Comparison of ENCODE assay signal across 17 cellular contexts in genomic region chr7:151387161-151388006, GRCh38. TPM values are rescaled to one million over a fixed set of nuclear protein-coding genes. Genes with fewer than 3 reads are reported as not detected.
A peak's percentile ranks its signal among the peaks of the same experiment; 100 is the strongest.
DNase-seq lines count a peak whose midpoint lies in the region; ATAC-seq, FAIRE-seq and TF ChIP-seq lines count a peak whose summit lies in the region.
"Had no signal": no experiment of that assay in that cellular context is flagged by ENCODE, and none has a peak within 500 bp of the region (broad histone marks: within the 10 kb centered on the region; RNA-seq: fewer than 3 reads in every experiment).

No MANE protein-coding gene starts in this region.

- WGBS in thyroid gland, 2 donors, result 85 to 89% methylated on average over 18 to 22 of the region's 24 CpGs

- H3K27ac Mint-ChIP-seq in mesothelial cell of epicardium, result peak overlapping the region; percentile 84

- no peak for TF ChIP-seq CTCF in RWPE2 (IDR thresholded peaks at IDR 0.05; ENCODE audit: poor library complexity, severe bottlenecking)
- no peak for TF ChIP-seq CTCF in bronchial epithelial cell (IDR thresholded peaks at IDR 0.05; ENCODE audit: insufficient read depth, low read length, severe bottlenecking)
- TF ChIP-seq CTCF in mesothelial cell of epicardium (IDR thresholded peaks at IDR 0.05; ENCODE audit: unreplicated experiment), result no peak
- no peak for TF ChIP-seq CTCF in thyroid gland (IDR thresholded peaks at IDR 0.05)

- H3K27me3 ChIP-seq in RWPE2 (ENCODE audit: insufficient read depth, poor library complexity, severe bottlenecking) (peaks cover 2% of the 10 kb centered on the region), bronchial epithelial cell (ENCODE audit: control insufficient read depth, insufficient read depth, low read length) (peaks cover 7% of the 10 kb centered on the region), thyroid gland (no peaks in the 10 kb centered on the region)
- H3K27me3 ChIP-seq: BE2C had no signal

- peak; percentile 43 for DNase-seq in RWPE2 (ENCODE audit: low spot score)
- DNase-seq in bronchial epithelial cell (ENCODE audit: low read depth), result no peak
- no peak for DNase-seq in mesothelial cell of epicardium (ENCODE audit: low spot score in 2 of 2, unreplicated experiment in 2 of 2)
- DNase-seq in thyroid gland, result peak; percentile 42 to 43
- DNase-seq in activated T-cell treated with anti-CD3 and anti-CD28 coated beads for 4 hours, result no peak
- no peak for DNase-seq in effector CD4-positive, alpha-beta T cell
- DNase-seq: BE2C; CD4-positive, alpha-beta memory T cell; HCEC 1CT; NCI-H1417; NCI-H2029; NCI-H2171 treated with DMSO at 0.1 percent for 48 hours; NCI-H446 treated with DMSO at 0.1 percent for 48 hours; NCI-H748 treated with DMSO at 0.1 percent for 48 hours; SK-N-SH had no signal

- no peaks in the 10 kb centered on the region for H3K27me3 Mint-ChIP-seq in mesothelial cell of epicardium (ENCODE audit: low read depth)

- peaks cover 36% of the 10 kb centered on the region for H3K36me3 Mint-ChIP-seq in mesothelial cell of epicardium

- H3K9me3 ChIP-seq in RWPE2 (ENCODE audit: severe bottlenecking) (no peaks in the 10 kb centered on the region), thyroid gland (no peaks in the 10 kb centered on the region)
- H3K9me3 ChIP-seq: BE2C, SK-N-SH had no signal

- H3K4me1 Mint-ChIP-seq in mesothelial cell of epicardium, result peaks cover 12% of the 10 kb centered on the region

- H3K27ac ChIP-seq in RWPE2 (ENCODE audit: poor library complexity, severe bottlenecking) (no peak overlapping the region), thyroid gland (peak overlapping the region; percentile 43 to 63 (median 50))

- H3K4me1 ChIP-seq in RWPE2 (ENCODE audit: insufficient read depth, poor library complexity, severe bottlenecking) (no peaks in the 10 kb centered on the region), thyroid gland (peaks cover 17 to 19% of the 10 kb centered on the region in 2 donors)
- H3K4me1 ChIP-seq: BE2C had no signal

- H3K9me3 Mint-ChIP-seq in mesothelial cell of epicardium, result no peaks in the 10 kb centered on the region
- H3K9me3 Mint-ChIP-seq: CD4-positive, alpha-beta memory T cell had no signal

- no peak for TF ChIP-seq POLR2A in thyroid gland (IDR thresholded peaks at IDR 0.05)

- ATAC-seq in RWPE2 (ENCODE audit: low read depth) (no peak), GM21526 (IDR thresholded peaks at IDR 0.05; ENCODE audit: low FRiP score, unreplicated experiment) (no peak)

- peak; percentile 66 for FAIRE-seq in bronchial epithelial cell (lab: Jason Lieb, UNC)

- H3K4me3 ChIP-seq in RWPE2 (ENCODE audit: severe bottlenecking) (no peak overlapping the region), bronchial epithelial cell (ENCODE audit: low read depth, low read length) (no peak overlapping the region), thyroid gland (replicated peaks in 1 of 3) (no peak overlapping the region)

- H3K36me3 ChIP-seq in RWPE2 (ENCODE audit: low read depth) (no peaks in the 10 kb centered on the region), bronchial epithelial cell (ENCODE audit: control insufficient read depth, insufficient read depth, low read length) (no peaks in the 10 kb centered on the region), thyroid gland (no peaks in the 10 kb centered on the region)
- H3K36me3 ChIP-seq: BE2C had no signal

- intact Hi-C loops in thyroid gland (cut with DNase I), result loop anchor here (10.0 kb wide), 1 partner anchor 377 kb away; no protein-coding TSS in a partner anchor

- no peak overlapping the region for H3K4me3 Mint-ChIP-seq in mesothelial cell of epicardium
- H3K4me3 Mint-ChIP-seq: CD4-positive, alpha-beta memory T cell had no signal

RNA-seq across cellular contexts. Expression of gene WDR86, which starts 22.5 kb away (rescaled TPM):
- total RNA-seq in bronchial epithelial cell (0.13 and 0.79 TPM in 2 replicates), mesothelial cell of epicardium (259 to 274 TPM (median 266 TPM) in 3 replicates), thyroid gland (100 to 1,000 TPM in 3 of 4 donors, 10 to 100 TPM in 1; 99.5 to 203 (median 142) TPM)
- total RNA-seq: Calu3 had no signal

RNA-seq across cellular contexts. Expression of gene NUB1, which starts 45.8 kb away (rescaled TPM):
- 30.0 and 34.0 TPM in 2 replicates for total RNA-seq in bronchial epithelial cell
- 47.7 to 52.4 TPM (median 52.3 TPM) in 3 replicates for total RNA-seq in mesothelial cell of epicardium
- total RNA-seq in thyroid gland, result 10 to 100 TPM; 56.9 to 75.5 (median 71.4) TPM

RNA-seq across cellular contexts. Expression of gene CRYGN, which starts 52.6 kb away (rescaled TPM):
- total RNA-seq in bronchial epithelial cell (not detected in 2 replicates), mesothelial cell of epicardium (9.4 to 12.2 TPM (median 10.5 TPM) in 3 replicates), thyroid gland (10 to 100 TPM; 16.4 to 45.5 (median 24.5) TPM)
- total RNA-seq: Calu3; CD4-positive, alpha-beta memory T cell had no signal

Comparison
In these comparisons a context has a peak if more than half of its experiments do, and no peak if none do; other contexts are left out.
1. DNase-seq: peak in RWPE2 (single experiment) and thyroid gland (2 of 2); none in bronchial epithelial cell (single experiment), mesothelial cell of epicardium (0 of 2), activated T-cell treated with anti-CD3 and anti-CD28 coated beads for 4 hours (single experiment) and effector CD4-positive, alpha-beta T cell (single experiment).
2. RNA of gene WDR86, which starts 22.5 kb away (total RNA-seq): 259 to 274 TPM in mesothelial cell of epicardium and 99.5 to 203 TPM in thyroid gland; 0.13 to 0.79 TPM in bronchial epithelial cell; every median in the first group is over 10 times any median in the second.